Comparison of ENCODE assay signal across 24 cellular contexts in genomic region chr4:123455360-123455759, GRCh38.
"Had no signal": no experiment of that assay in that cellular context is flagged by ENCODE, and none has a peak within 500 bp of the region (broad histone marks: within the 10 kb centered on the region; RNA-seq: fewer than 3 reads in every experiment).

No MANE protein-coding gene starts in this region.

- H3K36me3 ChIP-seq: heart left ventricle, neural progenitor cell, sigmoid colon, vagina had no signal

- DNase-seq: activated B cell treated with CpG ODN at 0.5 μM for 24 hours; activated CD4-positive, alpha-beta T cell treated with anti-CD3 and anti-CD28 coated beads for 36 hours; activated naive CD4-positive, alpha-beta T cell; activated T-cell treated with anti-CD3 and anti-CD28 coated beads for 4 hours; activated T-cell treated with anti-CD3 and anti-CD28 coated beads, Interleukin-2, amount 50 U/mL, for 72 hours; anterior cingulate cortex; endodermal cell; foreskin fibroblast; heart left ventricle; kidney glomerular epithelial cell; naive thymus-derived CD4-positive, alpha-beta T cell; occipital lobe; psoas muscle; sigmoid colon; small intestine; stimulated activated CD4-positive, alpha-beta T cell treated with anti-CD3 and anti-CD28 coated beads, Interleukin-4, amount 100 ng/mL, for 24 hours; stimulated activated naive CD8-positive, alpha-beta T cell treated with anti-CD3 and anti-CD28 coated beads, Interleukin-15, amount 100 ng/mL, for 72 hours; T-helper 2 cell had no signal

- H3K27me3 ChIP-seq: heart left ventricle, neural progenitor cell, sigmoid colon, vagina had no signal

- H3K4me1 ChIP-seq: vagina had no signal

- ATAC-seq: activated CD4-positive, alpha-beta T cell treated with anti-CD3 and anti-CD28 coated beads for 36 hours; activated T-cell treated with anti-CD3 and anti-CD28 coated beads, Interleukin-2, amount 50 U/mL, for 72 hours; esophagus mucosa; heart left ventricle; left lobe of liver; naive thymus-derived CD4-positive, alpha-beta T cell; psoas muscle; stimulated activated effector memory CD8-positive, alpha-beta T cell treated with anti-CD3 and anti-CD28 coated beads, Interleukin-12 subunit alpha, Interleukin-12 subunit beta, amount 100 ng/mL, for 72 hours; stimulated activated naive CD8-positive, alpha-beta T cell treated with anti-CD3 and anti-CD28 coated beads, Interleukin-15, amount 100 ng/mL, for 72 hours had no signal

- H3K9me3 ChIP-seq: heart left ventricle, psoas muscle, sigmoid colon, vagina had no signal

- H3K27ac ChIP-seq: heart left ventricle, neural progenitor cell, parathyroid adenoma, psoas muscle, sigmoid colon, vagina had no signal

- H3K4me3 ChIP-seq: heart left ventricle, neural progenitor cell, psoas muscle, sigmoid colon, vagina had no signal
